In genomic region chr6:123629234-123629941, GRCh38 we compare ENCODE assay signal across 24 cellular contexts. TPM values are rescaled to one million over a fixed set of nuclear protein-coding genes. Genes with fewer than 3 reads are reported as not detected.
"Had no signal": no experiment of that assay in that cellular context is flagged by ENCODE, and none has a peak within 500 bp of the region (broad histone marks: within the 10 kb centered on the region; RNA-seq: fewer than 3 reads in every experiment).

No MANE protein-coding gene starts in this region.

- ATAC-seq: activated CD4-positive, alpha-beta T cell treated with anti-CD3 and anti-CD28 coated beads for 36 hours; activated naive CD4-positive, alpha-beta T cell treated with anti-CD3 and anti-CD28 coated beads, Interleukin-2, amount 50 U/mL, for 72 hours; lower lobe of right lung; natural killer cell; stimulated activated naive CD8-positive, alpha-beta T cell treated with anti-CD3 and anti-CD28 coated beads, Interleukin-15, amount 100 ng/mL, for 72 hours had no signal

- H3K4me3 ChIP-seq: adrenal gland, breast epithelium, lower lobe of right lung, skin epidermis, suprapubic skin, transverse colon, uterus had no signal

- H3K4me3 Mint-ChIP-seq: activated CD4-positive, alpha-beta T cell treated with anti-CD3 and anti-CD28 coated beads for 36 hours; activated T-helper 1 cell treated with anti-CD3 and anti-CD28 coated beads, Interleukin-12 subunit alpha, Interleukin-12 subunit beta, Interleukin-2, Interleukin-4 antibody, amounts not matched to agents 30 ng/mL and 10 ng/mL and 1 ng/mL, durations not matched to agents 14 hours and 24 hours and 36 hours; natural killer cell; stimulated activated naive CD8-positive, alpha-beta T cell treated with anti-CD3 and anti-CD28 coated beads, Interleukin-15, amount 100 ng/mL, for 72 hours; T-helper 1 cell treated with Interleukin-12 subunit alpha and Interleukin-12 subunit beta and Interleukin-4 antibody, amounts not matched to agents 30 μg/mL and 1 μg/mL, for 36 hours had no signal

- H3K9me3 Mint-ChIP-seq: activated T-helper 1 cell treated with anti-CD3 and anti-CD28 coated beads, Interleukin-12 subunit alpha, Interleukin-12 subunit beta, Interleukin-2, Interleukin-4 antibody, amounts not matched to agents 30 ng/mL and 10 ng/mL and 1 ng/mL, durations not matched to agents 14 hours and 24 hours and 36 hours; stimulated activated naive CD8-positive, alpha-beta T cell treated with anti-CD3 and anti-CD28 coated beads, Interleukin-15, amount 100 ng/mL, for 72 hours; T-helper 1 cell treated with Interleukin-12 subunit alpha and Interleukin-12 subunit beta and Interleukin-4 antibody, amounts not matched to agents 30 μg/mL and 1 μg/mL, for 36 hours had no signal

- H3K36me3 ChIP-seq: adrenal gland, breast epithelium, lower lobe of right lung, suprapubic skin, transverse colon, uterus, WERI-Rb-1 had no signal

- H3K4me1 ChIP-seq: adrenal gland, breast epithelium, lower lobe of right lung, suprapubic skin, transverse colon, uterus had no signal

- H3K27me3 ChIP-seq: adrenal gland, breast epithelium, suprapubic skin, transverse colon, uterus had no signal

- H3K27ac Mint-ChIP-seq: activated CD4-positive, alpha-beta T cell treated with anti-CD3 and anti-CD28 coated beads for 36 hours; activated naive CD4-positive, alpha-beta T cell treated with anti-CD3 and anti-CD28 coated beads, Interleukin-2, amount 50 U/mL, for 72 hours; activated T-helper 1 cell treated with anti-CD3 and anti-CD28 coated beads, Interleukin-12 subunit alpha, Interleukin-12 subunit beta, Interleukin-2, Interleukin-4 antibody, amounts not matched to agents 30 ng/mL and 10 ng/mL and 1 ng/mL, durations not matched to agents 14 hours and 24 hours and 36 hours; natural killer cell; stimulated activated naive CD8-positive, alpha-beta T cell treated with anti-CD3 and anti-CD28 coated beads, Interleukin-15, amount 100 ng/mL, for 72 hours; T-helper 1 cell treated with Interleukin-12 subunit alpha and Interleukin-12 subunit beta and Interleukin-4 antibody, amounts not matched to agents 30 μg/mL and 1 μg/mL, for 36 hours had no signal

- H3K36me3 Mint-ChIP-seq: activated naive CD4-positive, alpha-beta T cell treated with anti-CD3 and anti-CD28 coated beads, Interleukin-2, amount 50 U/mL, for 72 hours; natural killer cell had no signal

- DNase-seq: activated CD4-positive, alpha-beta T cell treated with anti-CD3 and anti-CD28 coated beads for 36 hours; activated CD4-positive, alpha-beta T cell treated with anti-CD3 and anti-CD28 coated beads, Interleukin-2, amount 50 U/mL, for 48 hours; activated gamma-delta T cell treated with Interleukin-2 at 50 U/mL for 16 hours; activated T-cell treated with anti-CD3 and anti-CD28 coated beads for 4 hours; adrenal gland; effector CD4-positive, alpha-beta T cell; head of caudate nucleus; lower lobe of right lung; natural killer cell; nucleus accumbens; stimulated activated CD4-positive, alpha-beta T cell treated with anti-CD3 and anti-CD28 coated beads, Interleukin-15, amount 100 ng/mL, for 24 hours; stimulated activated CD4-positive, alpha-beta T cell treated with anti-CD3 and anti-CD28 coated beads, Interleukin-2, amount 100 ng/mL, for 48 hours; stimulated activated naive CD8-positive, alpha-beta T cell treated with anti-CD3 and anti-CD28 coated beads, Interleukin-15, amount 100 ng/mL, for 72 hours; transverse colon; uterus; WERI-Rb-1 had no signal

- H3K9me3 ChIP-seq: adrenal gland, breast epithelium, lower lobe of right lung, suprapubic skin, transverse colon, uterus had no signal

- H3K27me3 Mint-ChIP-seq: activated CD4-positive, alpha-beta T cell treated with anti-CD3 and anti-CD28 coated beads for 36 hours; stimulated activated naive CD8-positive, alpha-beta T cell treated with anti-CD3 and anti-CD28 coated beads, Interleukin-15, amount 100 ng/mL, for 72 hours had no signal

- H3K27ac ChIP-seq: adrenal gland, breast epithelium, lower lobe of right lung, skin epidermis, suprapubic skin, transverse colon, uterus, WERI-Rb-1 had no signal

- H3K4me1 Mint-ChIP-seq: activated CD4-positive, alpha-beta T cell treated with anti-CD3 and anti-CD28 coated beads for 36 hours; natural killer cell; stimulated activated naive CD8-positive, alpha-beta T cell treated with anti-CD3 and anti-CD28 coated beads, Interleukin-15, amount 100 ng/mL, for 72 hours had no signal

RNA-seq across cellular contexts. Expression of gene TRDN, which starts 7.4 kb away (rescaled TPM):
- total RNA-seq: activated CD4-positive, alpha-beta T cell treated with anti-CD3 and anti-CD28 coated beads for 36 hours; activated naive CD4-positive, alpha-beta T cell treated with anti-CD3 and anti-CD28 coated beads, Interleukin-2, amount 50 U/mL, for 72 hours; activated T-helper 1 cell treated with anti-CD3 and anti-CD28 coated beads, Interleukin-12 subunit alpha, Interleukin-12 subunit beta, Interleukin-2, Interleukin-4 antibody, amounts not matched to agents 30 ng/mL and 10 ng/mL and 1 ng/mL, durations not matched to agents 14 hours and 24 hours and 36 hours; astrocyte; lower lobe of right lung; natural killer cell; renal cortical epithelial cell; suprapubic skin had no signal
